Comparison of ENCODE assay signal across 8 cellular contexts in genomic region chr17:77214743-77215142, GRCh38.
A peak's percentile ranks its signal among the peaks of the same experiment; 100 is the strongest.
DNase-seq lines count a peak whose midpoint lies in the region; FAIRE-seq and TF ChIP-seq lines count a peak whose summit lies in the region.

No MANE protein-coding gene starts in this region.

- peak; percentile 60 for TF ChIP-seq CTCF in NB4 (IDR thresholded peaks at IDR 0.05; ENCODE audit: low read depth, low read length)
- TF ChIP-seq CTCF in astrocyte of the spinal cord (IDR thresholded peaks at IDR 0.05; ENCODE audit: low read depth, low read length): peak; percentile 61
- TF ChIP-seq CTCF in GM13976 (IDR thresholded peaks at IDR 0.05; ENCODE audit: borderline replicate concordance, control extremely low read depth, extremely low read depth, insufficient read depth, missing control alignments): no peak

- TF ChIP-seq POLR2A in NB4 (IDR thresholded peaks at IDR 0.05; ENCODE audit: extremely low read depth, insufficient read length): no peak

- peak; percentile 16 for DNase-seq in NOMO-1 treated with DMSO at 0.1 percent for 48 hours (lab: John Stamatoyannopoulos, UW; ENCODE audit: unreplicated experiment)
- DNase-seq in NOMO-1 (lab: John Stamatoyannopoulos, UW; ENCODE audit: unreplicated experiment in 2 of 2): no peak
- peak; percentile 50 for DNase-seq in NB4 (ENCODE audit: low read depth)
- DNase-seq in astrocyte of the spinal cord (ENCODE audit: low read depth, low spot score): peak; percentile 26
- DNase-seq in iris pigment epithelial cell (ENCODE audit: low read depth): peak; percentile 14
- peak; percentile 33 for DNase-seq in urothelium cell line (ENCODE audit: low spot score)
- no peak for DNase-seq in GM13976 (ENCODE audit: low spot score)
- no peak for DNase-seq in stimulated activated CD4-positive, alpha-beta T cell treated with anti-CD3 and anti-CD28 coated beads, Interleukin-4, amount 100 ng/mL, for 4 hours

- no peak for FAIRE-seq in urothelium cell line (lab: Jason Lieb, UNC)

- in situ Hi-C loops in astrocyte of the spinal cord (cut with HindIII; ENCODE audit: low sequenced_read_pairs): no loop called here
- in situ Hi-C loops in GM13976 (cut with MboI; ENCODE audit: low sequenced_read_pairs, unreplicated experiment): no loop called here

- no peak overlapping the region for H3K4me3 ChIP-seq in NB4 (ENCODE audit: low read depth, low read length)
- no peak overlapping the region for H3K4me3 ChIP-seq in astrocyte of the spinal cord (ENCODE audit: low read depth, low read length)

Comparison
In these comparisons a context has a peak if more than half of its experiments do, and no peak if none do; other contexts are left out.
1. DNase-seq: peak in NOMO-1 treated with DMSO at 0.1 percent for 48 hours (single experiment), NB4 (single experiment), astrocyte of the spinal cord (single experiment), iris pigment epithelial cell (single experiment) and urothelium cell line (single experiment); none in NOMO-1 (0 of 2), GM13976 (single experiment) and stimulated activated CD4-positive, alpha-beta T cell treated with anti-CD3 and anti-CD28 coated beads, Interleukin-4, amount 100 ng/mL, for 4 hours (0 of 2).